ENCODE assay signal across 8 cellular contexts in the genomic region with DNA sequence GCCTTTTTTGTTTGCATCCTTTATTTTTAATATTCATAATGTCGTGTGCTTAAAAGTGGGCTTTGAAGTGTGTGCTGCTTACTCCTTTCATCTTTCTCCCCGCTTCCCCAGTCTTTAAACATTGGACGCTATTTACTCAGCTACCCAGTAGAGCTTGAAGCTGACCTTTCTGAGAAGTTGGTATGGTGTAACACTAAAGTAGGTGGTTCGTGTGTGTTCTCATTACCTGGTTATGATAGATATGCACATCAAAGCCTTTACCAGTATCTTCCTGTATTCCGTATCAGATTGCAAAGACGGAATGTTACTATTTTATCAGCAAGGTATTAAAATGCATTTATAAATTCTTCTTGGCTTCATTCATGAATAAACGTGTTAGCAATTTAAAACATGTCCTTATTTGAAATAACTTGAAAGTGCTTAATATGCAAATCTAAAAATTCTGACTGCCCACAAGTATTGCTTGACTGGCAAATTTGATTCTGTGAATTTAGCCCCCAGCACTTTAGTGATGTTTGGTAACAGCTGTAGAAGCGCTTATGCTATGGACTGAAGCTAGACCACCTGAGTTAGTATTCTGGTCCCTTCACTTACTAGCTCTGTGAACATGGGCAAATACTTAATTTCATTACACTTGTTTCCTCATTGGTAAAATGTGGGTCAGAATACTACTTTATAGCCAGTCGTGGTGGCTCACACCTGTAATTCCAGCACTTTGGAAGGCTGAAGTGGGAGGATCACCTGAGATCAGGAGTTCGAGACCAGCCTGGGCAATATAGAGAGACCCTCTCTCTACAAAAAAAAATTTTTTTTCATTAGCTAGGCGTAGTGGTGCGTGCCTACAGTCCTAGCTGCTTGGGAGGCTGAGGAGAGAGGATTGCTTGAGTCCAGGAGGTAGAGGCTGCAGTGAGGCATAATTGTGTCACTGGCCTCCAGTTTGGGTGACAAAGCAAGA. TPM values are rescaled to one million over a fixed set of nuclear protein-coding genes. Genes with fewer than 3 reads are reported as not detected.
A peak's percentile ranks its signal among the peaks of the same experiment; 100 is the strongest.
DNase-seq lines count a peak whose midpoint lies in the region; ATAC-seq, FAIRE-seq and TF ChIP-seq lines count a peak whose summit lies in the region.

No MANE protein-coding gene starts in this region.

- TF ChIP-seq CTCF in GM12875 (IDR thresholded peaks at IDR 0.05; ENCODE audit: borderline replicate concordance, insufficient read depth, low read depth, low read length) (no peak), fibroblast of lung (conservative IDR thresholded peaks at IDR 0.05 in 1 of 2, IDR thresholded peaks at IDR 0.05 in 1 of 2; ENCODE audit: low read depth in 1 of 2, low read length in 2 of 2) (no peak), sigmoid colon (IDR thresholded peaks at IDR 0.05) (no peak)

- ATAC-seq in left lobe of liver (no peak), HG02678 (IDR thresholded peaks at IDR 0.05; ENCODE audit: unreplicated experiment) (no peak), GM18861 (IDR thresholded peaks at IDR 0.05; ENCODE audit: unreplicated experiment) (no peak)

- intact Hi-C loops in sigmoid colon (cut with DNase I), result no loop called here

- H3K27me3 ChIP-seq in fibroblast of lung (ENCODE audit: control insufficient read depth, insufficient read depth, low read length), result no peaks in the 10 kb centered on the region
- H3K27me3 ChIP-seq in sigmoid colon, result no peaks in the 10 kb centered on the region

- TF ChIP-seq POLR2A in sigmoid colon (IDR thresholded peaks at IDR 0.05), result no peak

- peak; percentile 12 for DNase-seq in RCC 7860 (ENCODE audit: low spot score)
- peak in 1 of 2 donors; percentile 11 for DNase-seq in fibroblast of lung (ENCODE audit: low read depth in 2 of 2)
- no peak for DNase-seq in sigmoid colon
- DNase-seq in NCI-H1436 treated with DMSO at 0.1 percent for 48 hours (lab: John Stamatoyannopoulos, UW), result no peak
- no peak for DNase-seq in left lobe of liver (ENCODE audit: low spot score)

- no peaks in the 10 kb centered on the region for H4K20me1 ChIP-seq in fibroblast of lung (ENCODE audit: control insufficient read depth, extremely low read depth, insufficient read depth, low read length)

- H3K4me3 ChIP-seq in GM12875 (ENCODE audit: low read depth, low read length) (peak overlapping the region; percentile 77), fibroblast of lung (replicated peaks in 1 of 4; ENCODE audit: control extremely low read depth in 1 of 4, insufficient read depth in 1 of 4, low read depth in 3 of 4, low read length in 4 of 4) (peak overlapping the region; percentile 81 to 97 (median 82)), sigmoid colon (peak overlapping the region; percentile 76 to 89 (median 82))

- H3K9ac ChIP-seq in fibroblast of lung (ENCODE audit: insufficient read depth, low read length), result no peak overlapping the region

- H3K9me3 ChIP-seq in fibroblast of lung (ENCODE audit: control insufficient read depth, insufficient read depth, low read depth, low read length) (no peaks in the 10 kb centered on the region), sigmoid colon (no peaks in the 10 kb centered on the region)

- H3K27ac ChIP-seq in fibroblast of lung (ENCODE audit: insufficient read depth, low read length), result peak overlapping the region; percentile 97
- H3K27ac ChIP-seq in sigmoid colon, result peak overlapping the region; percentile 96 to 98 (median 96)

- peaks cover 1% of the 10 kb centered on the region for H3K36me3 ChIP-seq in fibroblast of lung (ENCODE audit: control insufficient read depth, insufficient read depth, low read length)
- H3K36me3 ChIP-seq in sigmoid colon, result peaks cover 0 to 4% (median 0%) of the 10 kb centered on the region in 4 donors

- no peak for TF ChIP-seq EP300 in sigmoid colon (IDR thresholded peaks at IDR 0.05)

- 62 to 63% methylated on average over 12 of the region's 12 CpGs for WGBS in sigmoid colon, 2 donors

- no peak overlapping the region for H2AFZ ChIP-seq in fibroblast of lung (ENCODE audit: low read length)

- H3K4me2 ChIP-seq in fibroblast of lung (ENCODE audit: extremely low read depth, insufficient read depth, low read length), result peak overlapping the region; percentile 90

- FAIRE-seq in RCC 7860 (lab: Jason Lieb, UNC), result no peak

- peaks cover 27% of the 10 kb centered on the region for H3K79me2 ChIP-seq in fibroblast of lung (ENCODE audit: control insufficient read depth, insufficient read depth, low read length)

- peaks cover 4% of the 10 kb centered on the region for H3K4me1 ChIP-seq in fibroblast of lung (ENCODE audit: control insufficient read depth, extremely low read depth, insufficient read depth, low read length)
- peaks cover 0 to 41% (median 37%) of the 10 kb centered on the region in 4 donors for H3K4me1 ChIP-seq in sigmoid colon

RNA-seq across cellular contexts. Expression of gene RRAGA, which starts 1.7 kb away (rescaled TPM):
- 43.1 and 62.9 TPM in 2 replicates for total RNA-seq in fibroblast of lung
- polyA plus RNA-seq in fibroblast of lung, result 186 and 217 TPM in 2 replicates
- 133 and 161 TPM in 2 replicates for polyA plus RNA-seq in fibroblast of lung (2012)
- polyA minus RNA-seq in fibroblast of lung (ENCODE audit: low replicate concordance), result 70.6 and 94.8 TPM in 2 replicates
- 10 to 100 TPM; 53.4 to 65.2 (median 59.9) TPM for total RNA-seq in sigmoid colon
- polyA plus RNA-seq in sigmoid colon, result 10 to 100 TPM; 55.9 to 79.8 (median 66.0) TPM
- 35.9 TPM for total RNA-seq in left lobe of liver

RNA-seq across cellular contexts. Expression of gene SAXO1, which starts 17.9 kb away (rescaled TPM):
- total RNA-seq in fibroblast of lung (under 0.01 and 0.17 TPM in 2 replicates), sigmoid colon (under 1 TPM in 1 of 4 donors, not detected in 3; under 0.01 TPM), left lobe of liver (not detected)
- polyA plus RNA-seq in fibroblast of lung (0.01 TPM in 1 of 2 replicates, not detected in the other), sigmoid colon (under 1 TPM in 1 of 3 donors, not detected in 2; 0.01 TPM)
- polyA plus RNA-seq in fibroblast of lung (2012), result 0.02 and 0.10 TPM in 2 replicates
- not detected in 2 replicates for polyA minus RNA-seq in fibroblast of lung (ENCODE audit: low replicate concordance)

RNA-seq across cellular contexts. Expression of gene HAUS6, which starts 51.8 kb away (rescaled TPM):
- total RNA-seq in fibroblast of lung (11.6 and 15.4 TPM in 2 replicates), sigmoid colon (10 to 100 TPM in 1 of 4 donors, 1 to 10 TPM in 3; 6.9 to 12.5 (median 7.8) TPM), left lobe of liver (2.6 TPM)
- polyA plus RNA-seq in fibroblast of lung (9.6 and 12.1 TPM in 2 replicates), sigmoid colon (1 to 10 TPM; 1.2 to 5.2 (median 2.5) TPM)
- polyA plus RNA-seq in fibroblast of lung (2012), result 6.7 and 9.0 TPM in 2 replicates
- 1.2 and 1.7 TPM in 2 replicates for polyA minus RNA-seq in fibroblast of lung (ENCODE audit: low replicate concordance)
